Comparison of ENCODE assay signal across 13 cellular contexts in genomic region chr1:59738591-59739015, GRCh38.
DNase-seq lines count a peak whose midpoint lies in the region; ATAC-seq and TF ChIP-seq lines count a peak whose summit lies in the region.
"Had no signal": no experiment of that assay in that cellular context is flagged by ENCODE, and none has a peak within 500 bp of the region (broad histone marks: within the 10 kb centered on the region; RNA-seq: fewer than 3 reads in every experiment).

No MANE protein-coding gene starts in this region.

- no peaks in the 10 kb centered on the region for H3K27me3 ChIP-seq in SJSA1 (replicated peaks)
- H3K27me3 ChIP-seq: left lung had no signal

- H3K4me3 ChIP-seq in SJSA1 (no peak overlapping the region), fibroblast of pulmonary artery (replicated peaks; ENCODE audit: low read depth, low read length) (no peak overlapping the region)
- H3K4me3 ChIP-seq: left lung had no signal

- no peak for TF ChIP-seq CTCF in fibroblast of pulmonary artery (IDR thresholded peaks at IDR 0.05; ENCODE audit: low read length, missing control alignments)

- ATAC-seq in GM18867 (IDR thresholded peaks at IDR 0.05; ENCODE audit: unreplicated experiment): no peak
- ATAC-seq: CD8-positive, alpha-beta T cell; HCT116; left lung had no signal

- H3K27ac ChIP-seq in SJSA1: 0 out of 2 replicates have a peak overlapping the region, but pooled peaks have one; percentile 12
- H3K27ac ChIP-seq: left lung, RWPE1 had no signal

- DNase-seq in ELR (ENCODE audit: low read depth): peak; percentile 40
- peak in 1 of 2 experiments; percentile 47 for DNase-seq in SJSA1 (ENCODE audit: low read depth in 1 of 2, low spot score in 2 of 2)
- DNase-seq in fibroblast of pulmonary artery (ENCODE audit: low read depth): peak; percentile 84
- DNase-seq in renal cortical epithelial cell (ENCODE audit: low read depth): peak; percentile 69
- no peak for DNase-seq in NCI-H82 treated with DMSO at 0.1 percent for 48 hours (lab: John Stamatoyannopoulos, UW; ENCODE audit: unreplicated experiment)
- no peak for DNase-seq in MV-4-11 (lab: John Stamatoyannopoulos, UW)
- DNase-seq: CD8-positive, alpha-beta T cell; left lung; NCI-H1105; T1000 had no signal

- no peaks in the 10 kb centered on the region for H3K36me3 ChIP-seq in SJSA1
- H3K36me3 ChIP-seq: left lung had no signal

- peaks cover 21% of the 10 kb centered on the region for H3K4me1 ChIP-seq in SJSA1 (replicated peaks)

- peaks cover 8% of the 10 kb centered on the region for H3K9me3 ChIP-seq in SJSA1 (replicated peaks)

Comparison
In these comparisons a context has a peak if more than half of its experiments do, and no peak if none do; other contexts are left out.
1. DNase-seq: peak in ELR (single experiment), fibroblast of pulmonary artery (single experiment) and renal cortical epithelial cell (single experiment); none in NCI-H82 treated with DMSO at 0.1 percent for 48 hours (single experiment) and MV-4-11 (single experiment).